ENCODE assay signal across 9 cellular contexts in the genomic region with DNA sequence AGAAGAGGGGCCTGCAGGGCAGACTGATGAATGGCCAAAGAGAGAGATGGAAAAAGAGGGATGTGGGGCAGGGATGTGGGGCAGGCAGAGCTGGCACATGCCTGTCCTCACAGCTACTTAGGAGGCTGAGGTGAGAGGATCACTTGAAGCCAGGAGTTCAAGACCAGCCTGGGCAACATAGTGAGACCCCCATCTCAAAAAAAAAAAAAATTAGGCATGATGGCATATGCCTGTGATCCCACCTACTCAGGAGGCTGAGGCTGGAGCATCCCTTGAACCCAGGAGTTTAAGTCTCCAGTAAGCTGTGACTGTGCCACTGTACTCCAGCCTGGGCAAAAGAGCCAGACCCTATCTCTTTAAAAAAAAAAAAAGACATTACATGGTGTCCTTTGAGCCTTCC.
"Had no signal": no experiment of that assay in that cellular context is flagged by ENCODE, and none has a peak within 500 bp of the region (broad histone marks: within the 10 kb centered on the region; RNA-seq: fewer than 3 reads in every experiment).

No MANE protein-coding gene starts in this region.

- H2AFZ ChIP-seq: GM23248, GM23338 had no signal

- H3K27ac ChIP-seq: GM23248 had no signal

- H3K9me3 ChIP-seq: HAP-1 had no signal

- H3K9me3 Mint-ChIP-seq: GM23338, H9, HFFc6 had no signal

- H3K4me3 Mint-ChIP-seq: GM23338, H9, HFFc6 had no signal

- H3K4me3 ChIP-seq: GM23248, GM23338, HAP-1 had no signal

- ATAC-seq: GM23338, HCT116 had no signal

- H3K4me1 ChIP-seq: HAP-1 had no signal

- DNase-seq: GM23248, GOT3, H7, H9, HCEC 1CT, HFFc6 had no signal

- H3K4me1 Mint-ChIP-seq: GM23338, H9 had no signal

- H3K27ac Mint-ChIP-seq: GM23338, H9, HFFc6 had no signal

- H3K9ac ChIP-seq: GM23248 had no signal

- H3K4me2 ChIP-seq: GM23338 had no signal
